1 cellular context compared by ENCODE assay signal in the genomic region with DNA sequence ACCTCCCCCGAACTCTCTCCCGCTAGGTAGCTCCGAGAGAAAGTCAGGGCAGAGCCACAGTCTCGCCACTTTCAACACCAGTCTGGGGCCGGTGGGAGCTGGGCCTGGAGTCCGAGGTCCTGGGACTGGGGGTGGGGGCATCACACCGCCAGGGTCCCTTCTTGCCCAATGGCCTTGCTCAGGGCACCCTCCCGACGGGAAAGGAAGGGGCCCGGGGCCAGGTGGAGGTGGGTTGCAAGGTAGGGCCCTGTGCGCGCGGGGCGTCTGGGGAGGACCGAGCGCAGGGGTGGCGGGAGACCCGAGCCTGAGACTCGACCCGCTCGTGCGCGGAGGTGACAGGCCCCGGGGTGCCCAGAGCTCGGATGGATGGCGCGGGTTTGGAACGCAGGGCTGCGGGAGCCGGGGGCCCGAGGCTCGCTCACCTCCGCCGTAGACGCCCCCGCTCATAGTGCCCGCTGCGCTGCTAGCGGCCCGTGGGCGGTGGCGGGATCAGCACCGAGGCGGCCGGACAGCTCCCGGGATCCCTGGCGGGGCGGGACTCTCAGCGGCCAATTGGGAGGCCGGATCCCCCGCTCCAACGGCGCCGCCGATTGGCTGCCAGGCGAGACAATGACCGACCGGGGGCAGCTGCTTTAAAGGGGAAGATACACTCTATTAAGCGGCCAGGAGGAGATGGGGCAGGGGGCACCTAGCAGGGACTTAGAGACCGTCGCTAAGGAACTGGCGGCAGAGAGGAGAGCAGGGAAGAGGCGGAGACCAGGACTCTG.
TF ChIP-seq lines count a peak whose summit lies in the region.

A gene (minus strand): TSS at position 541 of the 767 bp plus-strand sequence. CDS start 94 bp downstream, at position 447.

TF ChIP-seq in HEK293, 187 proteins besides CTCF, POLR2A, EP300 and RAD21 (continued from another document and continues in another):
- TF ChIP-seq, protein P1, sequence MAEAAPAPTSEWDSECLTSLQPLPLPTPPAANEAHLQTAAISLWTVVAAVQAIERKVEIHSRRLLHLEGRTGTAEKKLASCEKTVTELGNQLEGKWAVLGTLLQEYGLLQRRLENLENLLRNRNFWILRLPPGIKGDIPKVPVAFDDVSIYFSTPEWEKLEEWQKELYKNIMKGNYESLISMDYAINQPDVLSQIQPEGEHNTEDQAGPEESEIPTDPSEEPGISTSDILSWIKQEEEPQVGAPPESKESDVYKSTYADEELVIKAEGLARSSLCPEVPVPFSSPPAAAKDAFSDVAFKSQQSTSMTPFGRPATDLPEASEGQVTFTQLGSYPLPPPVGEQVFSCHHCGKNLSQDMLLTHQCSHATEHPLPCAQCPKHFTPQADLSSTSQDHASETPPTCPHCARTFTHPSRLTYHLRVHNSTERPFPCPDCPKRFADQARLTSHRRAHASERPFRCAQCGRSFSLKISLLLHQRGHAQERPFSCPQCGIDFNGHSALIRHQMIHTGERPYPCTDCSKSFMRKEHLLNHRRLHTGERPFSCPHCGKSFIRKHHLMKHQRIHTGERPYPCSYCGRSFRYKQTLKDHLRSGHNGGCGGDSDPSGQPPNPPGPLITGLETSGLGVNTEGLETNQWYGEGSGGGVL (tag by site-specific recombination; IDR thresholded peaks at IDR 0.05), result no peak
- no peak for TF ChIP-seq ZNF530 (tag by site-specific recombination; IDR thresholded peaks at IDR 0.05; ENCODE audit: low read depth)
- TF ChIP-seq KLF1 (tag by site-specific recombination; IDR thresholded peaks at IDR 0.05), result peak; percentile 58
- TF ChIP-seq, protein P2, sequence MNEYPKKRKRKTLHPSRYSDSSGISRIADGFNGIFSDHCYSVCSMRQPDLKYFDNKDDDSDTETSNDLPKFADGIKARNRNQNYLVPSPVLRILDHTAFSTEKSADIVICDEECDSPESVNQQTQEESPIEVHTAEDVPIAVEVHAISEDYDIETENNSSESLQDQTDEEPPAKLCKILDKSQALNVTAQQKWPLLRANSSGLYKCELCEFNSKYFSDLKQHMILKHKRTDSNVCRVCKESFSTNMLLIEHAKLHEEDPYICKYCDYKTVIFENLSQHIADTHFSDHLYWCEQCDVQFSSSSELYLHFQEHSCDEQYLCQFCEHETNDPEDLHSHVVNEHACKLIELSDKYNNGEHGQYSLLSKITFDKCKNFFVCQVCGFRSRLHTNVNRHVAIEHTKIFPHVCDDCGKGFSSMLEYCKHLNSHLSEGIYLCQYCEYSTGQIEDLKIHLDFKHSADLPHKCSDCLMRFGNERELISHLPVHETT (tag by site-specific recombination; IDR thresholded peaks at IDR 0.05), result no peak
- 0 out of 2 replicates have a peak, but pooled peaks have one; percentile 23 for TF ChIP-seq ZXDB (tag by site-specific recombination; IDR thresholded peaks at IDR 0.05)
- no peak for TF ChIP-seq ZNF549 (tag by site-specific recombination; IDR thresholded peaks at IDR 0.05)
- TF ChIP-seq ZNF155 (tag by site-specific recombination; IDR thresholded peaks at IDR 0.05), result no peak
- no peak for TF ChIP-seq ZNF266 (tag by site-specific recombination; IDR thresholded peaks at IDR 0.05; ENCODE audit: low read depth)
- no peak for TF ChIP-seq ZNF776 (tag by site-specific recombination; IDR thresholded peaks at IDR 0.05; ENCODE audit: borderline replicate concordance)
- TF ChIP-seq ZNF792 (tag by site-specific recombination; IDR thresholded peaks at IDR 0.05), result no peak
- TF ChIP-seq ZFP69B (tag by site-specific recombination; IDR thresholded peaks at IDR 0.05), result no peak
- TF ChIP-seq, protein P3, sequence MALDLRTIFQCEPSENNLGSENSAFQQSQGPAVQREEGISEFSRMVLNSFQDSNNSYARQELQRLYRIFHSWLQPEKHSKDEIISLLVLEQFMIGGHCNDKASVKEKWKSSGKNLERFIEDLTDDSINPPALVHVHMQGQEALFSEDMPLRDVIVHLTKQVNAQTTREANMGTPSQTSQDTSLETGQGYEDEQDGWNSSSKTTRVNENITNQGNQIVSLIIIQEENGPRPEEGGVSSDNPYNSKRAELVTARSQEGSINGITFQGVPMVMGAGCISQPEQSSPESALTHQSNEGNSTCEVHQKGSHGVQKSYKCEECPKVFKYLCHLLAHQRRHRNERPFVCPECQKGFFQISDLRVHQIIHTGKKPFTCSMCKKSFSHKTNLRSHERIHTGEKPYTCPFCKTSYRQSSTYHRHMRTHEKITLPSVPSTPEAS (tag by site-specific recombination; IDR thresholded peaks at IDR 0.05), result no peak
- no peak for TF ChIP-seq ZNF837 (tag by site-specific recombination; IDR thresholded peaks at IDR 0.05)
- TF ChIP-seq, protein P4, sequence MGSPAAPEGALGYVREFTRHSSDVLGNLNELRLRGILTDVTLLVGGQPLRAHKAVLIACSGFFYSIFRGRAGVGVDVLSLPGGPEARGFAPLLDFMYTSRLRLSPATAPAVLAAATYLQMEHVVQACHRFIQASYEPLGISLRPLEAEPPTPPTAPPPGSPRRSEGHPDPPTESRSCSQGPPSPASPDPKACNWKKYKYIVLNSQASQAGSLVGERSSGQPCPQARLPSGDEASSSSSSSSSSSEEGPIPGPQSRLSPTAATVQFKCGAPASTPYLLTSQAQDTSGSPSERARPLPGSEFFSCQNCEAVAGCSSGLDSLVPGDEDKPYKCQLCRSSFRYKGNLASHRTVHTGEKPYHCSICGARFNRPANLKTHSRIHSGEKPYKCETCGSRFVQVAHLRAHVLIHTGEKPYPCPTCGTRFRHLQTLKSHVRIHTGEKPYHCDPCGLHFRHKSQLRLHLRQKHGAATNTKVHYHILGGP (tag by site-specific recombination; IDR thresholded peaks at IDR 0.05), result no peak
- TF ChIP-seq, protein P5, sequence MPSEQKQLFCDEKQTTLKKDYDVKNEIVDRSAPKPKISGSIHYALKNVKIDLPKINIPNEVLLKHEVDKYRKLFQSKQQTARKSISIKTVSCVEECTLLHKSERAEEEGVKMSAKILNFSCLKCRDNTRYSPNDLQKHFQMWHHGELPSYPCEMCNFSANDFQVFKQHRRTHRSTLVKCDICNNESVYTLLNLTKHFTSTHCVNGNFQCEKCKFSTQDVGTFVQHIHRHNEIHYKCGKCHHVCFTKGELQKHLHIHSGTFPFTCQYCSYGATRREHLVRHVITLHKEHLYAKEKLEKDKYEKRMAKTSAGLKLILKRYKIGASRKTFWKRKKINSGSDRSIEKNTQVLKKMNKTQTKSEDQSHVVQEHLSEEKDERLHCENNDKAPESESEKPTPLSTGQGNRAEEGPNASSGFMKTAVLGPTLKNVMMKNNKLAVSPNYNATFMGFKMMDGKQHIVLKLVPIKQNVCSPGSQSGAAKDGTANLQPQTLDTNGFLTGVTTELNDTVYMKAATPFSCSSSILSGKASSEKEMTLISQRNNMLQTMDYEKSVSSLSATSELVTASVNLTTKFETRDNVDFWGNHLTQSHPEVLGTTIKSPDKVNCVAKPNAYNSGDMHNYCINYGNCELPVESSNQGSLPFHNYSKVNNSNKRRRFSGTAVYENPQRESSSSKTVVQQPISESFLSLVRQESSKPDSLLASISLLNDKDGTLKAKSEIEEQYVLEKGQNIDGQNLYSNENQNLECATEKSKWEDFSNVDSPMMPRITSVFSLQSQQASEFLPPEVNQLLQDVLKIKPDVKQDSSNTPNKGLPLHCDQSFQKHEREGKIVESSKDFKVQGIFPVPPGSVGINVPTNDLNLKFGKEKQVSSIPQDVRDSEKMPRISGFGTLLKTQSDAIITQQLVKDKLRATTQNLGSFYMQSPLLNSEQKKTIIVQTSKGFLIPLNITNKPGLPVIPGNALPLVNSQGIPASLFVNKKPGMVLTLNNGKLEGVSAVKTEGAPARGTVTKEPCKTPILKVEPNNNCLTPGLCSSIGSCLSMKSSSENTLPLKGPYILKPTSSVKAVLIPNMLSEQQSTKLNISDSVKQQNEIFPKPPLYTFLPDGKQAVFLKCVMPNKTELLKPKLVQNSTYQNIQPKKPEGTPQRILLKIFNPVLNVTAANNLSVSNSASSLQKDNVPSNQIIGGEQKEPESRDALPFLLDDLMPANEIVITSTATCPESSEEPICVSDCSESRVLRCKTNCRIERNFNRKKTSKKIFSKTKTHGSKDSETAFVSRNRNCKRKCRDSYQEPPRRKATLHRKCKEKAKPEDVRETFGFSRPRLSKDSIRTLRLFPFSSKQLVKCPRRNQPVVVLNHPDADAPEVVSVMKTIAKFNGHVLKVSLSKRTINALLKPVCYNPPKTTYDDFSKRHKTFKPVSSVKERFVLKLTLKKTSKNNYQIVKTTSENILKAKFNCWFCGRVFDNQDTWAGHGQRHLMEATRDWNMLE (tag by site-specific recombination; conservative IDR thresholded peaks at IDR 0.05; ENCODE audit: low read depth), result no peak
- TF ChIP-seq ZNF707 (tag by site-specific recombination; IDR thresholded peaks at IDR 0.05), result no peak
- TF ChIP-seq ZNF10 (tag by site-specific recombination; IDR thresholded peaks at IDR 0.05), result no peak
- no peak for TF ChIP-seq ZNF341 (tag by site-specific recombination; IDR thresholded peaks at IDR 0.05; ENCODE audit: low read depth)
- no peak for TF ChIP-seq ZNF24 (tag by site-specific recombination; IDR thresholded peaks at IDR 0.05)
- no peak for TF ChIP-seq WT1 (tag by site-specific recombination; IDR thresholded peaks at IDR 0.05)
- TF ChIP-seq ZNF48 (tag by site-specific recombination; IDR thresholded peaks at IDR 0.05), result no peak
- TF ChIP-seq ZNF37A (tag by site-specific recombination; IDR thresholded peaks at IDR 0.05), result no peak
- TF ChIP-seq ZSCAN23 (tag by site-specific recombination; IDR thresholded peaks at IDR 0.05), result no peak
- no peak for TF ChIP-seq GLI4 (tag by site-specific recombination; IDR thresholded peaks at IDR 0.05)
- TF ChIP-seq ZNF701 (tag by site-specific recombination; IDR thresholded peaks at IDR 0.05), result no peak
- TF ChIP-seq ZFHX2 (tag by site-specific recombination; conservative IDR thresholded peaks at IDR 0.05), result peak; percentile 97
- TF ChIP-seq ZIC2 (tag by site-specific recombination; IDR thresholded peaks at IDR 0.05), result no peak; the same call in 1 of the 2 replicates
- TF ChIP-seq ZBTB17 (tag by site-specific recombination; IDR thresholded peaks at IDR 0.05), result 0 out of 2 replicates have a peak, but pooled peaks have one; percentile 35
- TF ChIP-seq, protein P6, sequence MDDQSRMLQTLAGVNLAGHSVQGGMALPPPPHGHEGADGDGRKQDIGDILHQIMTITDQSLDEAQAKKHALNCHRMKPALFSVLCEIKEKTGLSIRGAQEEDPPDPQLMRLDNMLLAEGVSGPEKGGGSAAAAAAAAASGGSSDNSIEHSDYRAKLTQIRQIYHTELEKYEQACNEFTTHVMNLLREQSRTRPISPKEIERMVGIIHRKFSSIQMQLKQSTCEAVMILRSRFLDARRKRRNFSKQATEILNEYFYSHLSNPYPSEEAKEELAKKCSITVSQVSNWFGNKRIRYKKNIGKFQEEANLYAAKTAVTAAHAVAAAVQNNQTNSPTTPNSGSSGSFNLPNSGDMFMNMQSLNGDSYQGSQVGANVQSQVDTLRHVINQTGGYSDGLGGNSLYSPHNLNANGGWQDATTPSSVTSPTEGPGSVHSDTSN (CRISPR knock-in tag; IDR thresholded peaks at IDR 0.05), result no peak
- TF ChIP-seq ZNF600 (tag by site-specific recombination; IDR thresholded peaks at IDR 0.05), result no peak
- TF ChIP-seq ZNF658 (tag by site-specific recombination; IDR thresholded peaks at IDR 0.05), result no peak
- TF ChIP-seq ZBTB21 (tag by site-specific recombination; IDR thresholded peaks at IDR 0.05), result no peak
- no peak for TF ChIP-seq RBAK (tag by site-specific recombination; IDR thresholded peaks at IDR 0.05)
- TF ChIP-seq GLIS2 (tag by site-specific recombination; IDR thresholded peaks at IDR 0.05), result peak; percentile 37; the same call in 1 of the 2 replicates
- TF ChIP-seq, protein P7, sequence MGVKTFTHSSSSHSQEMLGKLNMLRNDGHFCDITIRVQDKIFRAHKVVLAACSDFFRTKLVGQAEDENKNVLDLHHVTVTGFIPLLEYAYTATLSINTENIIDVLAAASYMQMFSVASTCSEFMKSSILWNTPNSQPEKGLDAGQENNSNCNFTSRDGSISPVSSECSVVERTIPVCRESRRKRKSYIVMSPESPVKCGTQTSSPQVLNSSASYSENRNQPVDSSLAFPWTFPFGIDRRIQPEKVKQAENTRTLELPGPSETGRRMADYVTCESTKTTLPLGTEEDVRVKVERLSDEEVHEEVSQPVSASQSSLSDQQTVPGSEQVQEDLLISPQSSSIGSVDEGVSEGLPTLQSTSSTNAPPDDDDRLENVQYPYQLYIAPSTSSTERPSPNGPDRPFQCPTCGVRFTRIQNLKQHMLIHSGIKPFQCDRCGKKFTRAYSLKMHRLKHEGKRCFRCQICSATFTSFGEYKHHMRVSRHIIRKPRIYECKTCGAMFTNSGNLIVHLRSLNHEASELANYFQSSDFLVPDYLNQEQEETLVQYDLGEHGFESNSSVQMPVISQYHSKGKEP (tag by site-specific recombination; IDR thresholded peaks at IDR 0.05), result no peak
- TF ChIP-seq, protein P8, sequence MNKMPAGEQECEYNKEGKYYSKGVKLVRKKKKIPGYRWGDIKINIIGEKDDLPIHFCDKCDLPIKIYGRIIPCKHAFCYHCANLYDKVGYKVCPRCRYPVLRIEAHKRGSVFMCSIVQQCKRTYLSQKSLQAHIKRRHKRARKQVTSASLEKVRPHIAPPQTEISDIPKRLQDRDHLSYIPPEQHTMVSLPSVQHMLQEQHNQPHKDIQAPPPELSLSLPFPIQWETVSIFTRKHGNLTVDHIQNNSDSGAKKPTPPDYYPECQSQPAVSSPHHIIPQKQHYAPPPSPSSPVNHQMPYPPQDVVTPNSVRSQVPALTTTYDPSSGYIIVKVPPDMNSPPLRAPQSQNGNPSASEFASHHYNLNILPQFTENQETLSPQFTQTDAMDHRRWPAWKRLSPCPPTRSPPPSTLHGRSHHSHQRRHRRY (tag by site-specific recombination; IDR thresholded peaks at IDR 0.05), result no peak
- no peak for TF ChIP-seq ZNF777 (tag by site-specific recombination; IDR thresholded peaks at IDR 0.05; ENCODE audit: borderline replicate concordance)
- peak; percentile 64 for TF ChIP-seq ZBTB8A (tag by site-specific recombination; IDR thresholded peaks at IDR 0.05)
- TF ChIP-seq, protein P9, sequence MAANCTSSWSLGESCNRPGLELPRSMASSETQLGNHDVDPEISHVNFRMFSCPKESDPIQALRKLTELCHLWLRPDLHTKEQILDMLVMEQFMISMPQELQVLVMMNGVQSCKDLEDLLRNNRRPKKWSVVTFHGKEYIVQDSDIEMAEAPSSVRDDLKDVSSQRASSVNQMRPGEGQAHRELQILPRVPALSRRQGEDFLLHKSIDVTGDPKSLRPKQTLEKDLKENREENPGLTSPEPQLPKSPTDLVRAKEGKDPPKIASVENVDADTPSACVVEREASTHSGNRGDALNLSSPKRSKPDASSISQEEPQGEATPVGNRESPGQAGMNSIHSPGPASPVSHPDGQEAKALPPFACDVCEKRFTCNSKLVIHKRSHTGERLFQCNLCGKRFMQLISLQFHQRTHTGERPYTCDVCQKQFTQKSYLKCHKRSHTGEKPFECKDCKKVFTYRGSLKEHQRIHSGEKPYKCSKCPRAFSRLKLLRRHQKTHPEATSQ (tag by site-specific recombination; IDR thresholded peaks at IDR 0.05), result no peak
- TF ChIP-seq GFI1B (tag by site-specific recombination; IDR thresholded peaks at IDR 0.05), result no peak
- no peak for TF ChIP-seq IKZF3 (tag by site-specific recombination; IDR thresholded peaks at IDR 0.05)
- TF ChIP-seq ZNF510 (tag by site-specific recombination; IDR thresholded peaks at IDR 0.05; ENCODE audit: insufficient replicate concordance), result no peak
- TF ChIP-seq ZNF555 (tag by site-specific recombination; conservative IDR thresholded peaks at IDR 0.05), result no peak
- no peak for TF ChIP-seq ZNF184 (tag by site-specific recombination; IDR thresholded peaks at IDR 0.05)
